ENCODE assay signal across 11 cellular contexts in the genomic region with DNA sequence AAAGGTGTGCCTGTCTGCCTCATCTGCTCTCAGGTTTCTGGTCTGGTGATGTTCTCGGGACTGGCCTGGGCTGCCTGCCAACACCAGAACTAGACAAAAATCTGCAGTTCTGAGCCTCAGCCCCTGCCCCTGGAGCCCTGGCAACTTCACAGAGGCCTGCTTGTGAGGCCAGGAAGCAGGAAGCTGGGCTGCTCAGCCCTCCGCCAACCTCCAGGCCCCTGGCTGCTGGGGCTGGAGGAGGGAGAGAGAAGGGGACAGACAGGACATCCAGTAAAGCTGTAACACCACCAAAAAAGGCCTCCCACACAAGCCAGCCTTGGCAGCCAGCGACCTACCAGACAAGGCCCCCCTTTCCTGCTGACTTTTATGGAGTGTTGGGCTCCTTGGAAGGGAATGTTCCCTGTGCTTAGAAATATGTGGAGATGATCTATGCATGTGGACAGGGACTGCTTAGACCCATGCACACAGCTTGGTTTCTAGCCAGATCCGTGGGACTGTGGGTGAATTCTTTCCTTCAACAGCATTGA.
A peak's percentile ranks its signal among the peaks of the same experiment; 100 is the strongest.
DNase-seq lines count a peak whose midpoint lies in the region; ATAC-seq, FAIRE-seq and TF ChIP-seq lines count a peak whose summit lies in the region.
"Had no signal": no experiment of that assay in that cellular context is flagged by ENCODE, and none has a peak within 500 bp of the region (broad histone marks: within the 10 kb centered on the region; RNA-seq: fewer than 3 reads in every experiment).

No MANE protein-coding gene starts in this region.

- no peak overlapping the region for H3K27ac ChIP-seq in H9 (ENCODE audit: insufficient read length, low read depth, low read length)
- H3K27ac ChIP-seq in body of pancreas: peak overlapping the region; percentile 2 to 66 (median 55)
- H3K27ac ChIP-seq in keratinocyte (ENCODE audit: control insufficient read depth, insufficient read depth, low read length): peak overlapping the region; percentile 27
- peak overlapping the region; percentile 71 for H3K27ac ChIP-seq in smooth muscle cell (ENCODE audit: low read depth)
- H3K27ac ChIP-seq in effector memory CD4-positive, alpha-beta T cell (ENCODE audit: insufficient read depth, low read length, poor library complexity, severe bottlenecking): no peak overlapping the region

- H3K9me3 Mint-ChIP-seq in H9: no peaks in the 10 kb centered on the region
- H3K9me3 Mint-ChIP-seq in activated naive CD4-positive, alpha-beta T cell treated with anti-CD3 and anti-CD28 coated beads, Interleukin-2, amount 10 ng/mL, durations not matched to agents 7 days and 5 days: no peaks in the 10 kb centered on the region
- H3K9me3 Mint-ChIP-seq: activated naive CD8-positive, alpha-beta T cell treated with anti-CD3 and anti-CD28 coated beads, Interleukin-2, amount 50 U/mL, for 24 hours; T-helper 2 cell treated with Interferon-gamma antibody and Interleukin-4, amounts not matched to agents 5 μg/mL and 100 μg/mL, for 36 hours had no signal

- H3K9me1 ChIP-seq in keratinocyte (ENCODE audit: control insufficient read depth, extremely low read depth, insufficient read depth, low read length): peaks cover 2% of the 10 kb centered on the region

- no peaks in the 10 kb centered on the region for H3K36me3 Mint-ChIP-seq in H9 (ENCODE audit: insufficient read depth in 1 of 3, low read depth in 3 of 3)
- H3K36me3 Mint-ChIP-seq in activated naive CD4-positive, alpha-beta T cell treated with anti-CD3 and anti-CD28 coated beads, Interleukin-2, amount 10 ng/mL, durations not matched to agents 7 days and 5 days: peaks cover 26% of the 10 kb centered on the region

- no peaks in the 10 kb centered on the region for H3K23me2 ChIP-seq in H9 (ENCODE audit: insufficient read length, low read depth, low read length, poor library complexity, severe bottlenecking)

- H3K4me1 ChIP-seq in H9 (ENCODE audit: insufficient read depth, low read length) (peaks cover 6% of the 10 kb centered on the region; the same call in 1 of the 2 replicates), body of pancreas (peaks cover 34% of the 10 kb centered on the region), keratinocyte (ENCODE audit: control insufficient read depth, extremely low read depth, insufficient read depth, low read length) (peaks cover 22% of the 10 kb centered on the region), smooth muscle cell (ENCODE audit: low read depth) (peaks cover 5% of the 10 kb centered on the region)
- H3K4me1 ChIP-seq in effector memory CD4-positive, alpha-beta T cell (ENCODE audit: control insufficient read depth, insufficient read depth, low read length, poor library complexity, severe bottlenecking): peaks cover 5% of the 10 kb centered on the region

- H3K9ac ChIP-seq in H9 (ENCODE audit: extremely low read depth, insufficient read length, low read length) (no peak overlapping the region), keratinocyte (ENCODE audit: control insufficient read depth, extremely low read depth, insufficient read depth, low read length) (no peak overlapping the region), smooth muscle cell (ENCODE audit: low read depth) (no peak overlapping the region)

- CTCF ChIA-PET in activated naive CD4-positive, alpha-beta T cell treated with anti-CD3 and anti-CD28 coated beads, Interleukin-2, amount 10 ng/mL, durations not matched to agents 7 days and 5 days (lab: Charles Lee): no interaction called here

- H3K27ac Mint-ChIP-seq in H9: peak overlapping the region in 1 of 3 experiments; percentile 28; a peak in 2 of 7 replicates
- no peak overlapping the region for H3K27ac Mint-ChIP-seq in activated naive CD4-positive, alpha-beta T cell treated with anti-CD3 and anti-CD28 coated beads, Interleukin-2, amount 10 ng/mL, durations not matched to agents 7 days and 5 days
- H3K27ac Mint-ChIP-seq: activated naive CD8-positive, alpha-beta T cell treated with anti-CD3 and anti-CD28 coated beads, Interleukin-2, amount 50 U/mL, for 24 hours had no signal

- no peaks in the 10 kb centered on the region for H3K27me3 ChIP-seq in H9 (ENCODE audit: insufficient read depth, low read length)
- H3K27me3 ChIP-seq in body of pancreas: no peaks in the 10 kb centered on the region
- no peaks in the 10 kb centered on the region for H3K27me3 ChIP-seq in keratinocyte (ENCODE audit: control insufficient read depth, extremely low read depth, insufficient read depth, low read length)
- no peaks in the 10 kb centered on the region for H3K27me3 ChIP-seq in smooth muscle cell (ENCODE audit: low read depth)
- no peaks in the 10 kb centered on the region for H3K27me3 ChIP-seq in effector memory CD4-positive, alpha-beta T cell (replicated peaks; ENCODE audit: control insufficient read depth, insufficient read depth, low read length, poor library complexity, severe bottlenecking)

- intact Hi-C loops in body of pancreas (cut with DNase I): no loop called here

- H2BK12ac ChIP-seq in H9 (ENCODE audit: insufficient read length, low read depth, low read length): no peak overlapping the region

- H3K36me3 ChIP-seq in body of pancreas (replicated peaks in 1 of 2; ENCODE audit: insufficient read depth in 1 of 2, low read depth in 2 of 2) (no peaks in the 10 kb centered on the region), keratinocyte (ENCODE audit: control insufficient read depth in 2 of 2, extremely low read depth in 1 of 2, insufficient read depth in 2 of 2, low read length in 2 of 2) (no peaks in the 10 kb centered on the region), smooth muscle cell (ENCODE audit: low read depth) (no peaks in the 10 kb centered on the region)
- H3K36me3 ChIP-seq in effector memory CD4-positive, alpha-beta T cell (ENCODE audit: control insufficient read depth, insufficient read depth, low read length): no peaks in the 10 kb centered on the region

- H3K23ac ChIP-seq in H9 (ENCODE audit: insufficient read length, low read depth, low read length): no peak overlapping the region

- no peak overlapping the region for H2BK120ac ChIP-seq in H9 (ENCODE audit: low read depth, low read length, poor library complexity, severe bottlenecking)

- WGBS in H9 (ENCODE audit: extremely low coverage, insufficient read length, low lambda C conversion rate): no CpG with 5 or more reads among the region's 4 CpGs
- WGBS in body of pancreas, 2 donors: 50 to 61% methylated on average over 2 to 4 of the region's 4 CpGs
- WGBS in smooth muscle cell (ENCODE audit: low lambda C conversion rate): 26% methylated on average over 4 of the region's 4 CpGs

- H3K14ac ChIP-seq in H9 (ENCODE audit: insufficient read depth, low read length): peak overlapping the region; percentile 13; the same call in 1 of the 2 replicates

- TF ChIP-seq CTCF in H9 (conservative IDR thresholded peaks at IDR 0.05) (no peak), body of pancreas (IDR thresholded peaks at IDR 0.05) (no peak), keratinocyte (optimal IDR thresholded peaks at IDR 0.05 in 1 of 3, IDR thresholded peaks at IDR 0.05 in 1 of 3, conservative IDR thresholded peaks at IDR 0.05 in 1 of 3; ENCODE audit: extremely low read depth in 1 of 3, insufficient read depth in 2 of 3, low read length in 3 of 3) (no peak), smooth muscle cell (IDR thresholded peaks at IDR 0.05; ENCODE audit: borderline replicate concordance, insufficient read depth, poor library complexity, severe bottlenecking) (no peak)

- H4K20me1 ChIP-seq in H9 (ENCODE audit: control insufficient read depth, insufficient read depth, insufficient read length): no peaks in the 10 kb centered on the region
- H4K20me1 ChIP-seq in keratinocyte (ENCODE audit: control insufficient read depth, extremely low read depth, insufficient read depth, low read length): no peaks in the 10 kb centered on the region
- peaks cover 81% of the 10 kb centered on the region for H4K20me1 ChIP-seq in smooth muscle cell (ENCODE audit: low read depth)

- H3K4me1 Mint-ChIP-seq in H9: peaks cover 44 to 50% of the 10 kb centered on the region in 2 experiments
- peaks cover 47% of the 10 kb centered on the region for H3K4me1 Mint-ChIP-seq in activated naive CD4-positive, alpha-beta T cell treated with anti-CD3 and anti-CD28 coated beads, Interleukin-2, amount 10 ng/mL, durations not matched to agents 7 days and 5 days

- H3F3A ChIP-seq in smooth muscle cell (ENCODE audit: low read depth): peaks cover 7% of the 10 kb centered on the region

- H3T11ph ChIP-seq in H9 (ENCODE audit: low read length): no peak overlapping the region

- no peak for FAIRE-seq in keratinocyte (lab: Jason Lieb, UNC)

- H3K4me3 Mint-ChIP-seq in H9: no peak overlapping the region
- H3K4me3 Mint-ChIP-seq in activated naive CD4-positive, alpha-beta T cell treated with anti-CD3 and anti-CD28 coated beads, Interleukin-2, amount 10 ng/mL, durations not matched to agents 7 days and 5 days: no peak overlapping the region
- H3K4me3 Mint-ChIP-seq: activated naive CD8-positive, alpha-beta T cell treated with anti-CD3 and anti-CD28 coated beads, Interleukin-2, amount 50 U/mL, for 24 hours; T-helper 2 cell treated with Interferon-gamma antibody and Interleukin-4, amounts not matched to agents 5 μg/mL and 100 μg/mL, for 36 hours had no signal

- H4K5ac ChIP-seq in H9 (ENCODE audit: insufficient read length, low read depth, low read length): no peak overlapping the region

- dilution Hi-C loops in keratinocyte (cut with MboI; ENCODE audit: extremely low pct_ligation_motif_present, low sequenced_read_pairs): no loop called here

- H3K4me2 ChIP-seq in H9 (ENCODE audit: insufficient read depth, insufficient read length, low read length): no peak overlapping the region
- H3K4me2 ChIP-seq in keratinocyte (ENCODE audit: control insufficient read depth, extremely low read depth, insufficient read depth, low read depth, low read length): no peak overlapping the region
- peak overlapping the region; percentile 54 for H3K4me2 ChIP-seq in smooth muscle cell

- H3K4me3 ChIP-seq in body of pancreas: no peak overlapping the region
- no peak overlapping the region for H3K4me3 ChIP-seq in keratinocyte (ENCODE audit: control insufficient read depth in 2 of 3, extremely low read depth in 1 of 3, insufficient read depth in 2 of 3, low read depth in 1 of 3, low read length in 3 of 3)
- H3K4me3 ChIP-seq in smooth muscle cell: no peak overlapping the region
- H3K4me3 ChIP-seq in effector memory CD4-positive, alpha-beta T cell (ENCODE audit: insufficient read depth, low read depth, low read length, poor library complexity, severe bottlenecking): no peak overlapping the region

- ATAC-seq in body of pancreas (peak; percentile 41), GM21390 (IDR thresholded peaks at IDR 0.05; ENCODE audit: unreplicated experiment) (no peak)
- ATAC-seq: activated naive CD8-positive, alpha-beta T cell treated with anti-CD3 and anti-CD28 coated beads, Interleukin-2, amount 50 U/mL, for 24 hours had no signal

- H2BK20ac ChIP-seq in H9 (ENCODE audit: low read depth, low read length, poor library complexity, severe bottlenecking): no peak overlapping the region

- no peak overlapping the region for H2BK5ac ChIP-seq in H9 (ENCODE audit: insufficient read length, low read length)

- H2BK15ac ChIP-seq in H9 (ENCODE audit: low read depth, low read length): no peak overlapping the region

- H3K27me3 Mint-ChIP-seq in H9 (ENCODE audit: low read depth): no peaks in the 10 kb centered on the region
- no peaks in the 10 kb centered on the region for H3K27me3 Mint-ChIP-seq in activated naive CD4-positive, alpha-beta T cell treated with anti-CD3 and anti-CD28 coated beads, Interleukin-2, amount 10 ng/mL, durations not matched to agents 7 days and 5 days
- H3K27me3 Mint-ChIP-seq: activated naive CD8-positive, alpha-beta T cell treated with anti-CD3 and anti-CD28 coated beads, Interleukin-2, amount 50 U/mL, for 24 hours had no signal

- no peak overlapping the region for H3K4ac ChIP-seq in H9 (ENCODE audit: low read depth, low read length)

- H3K79me1 ChIP-seq in H9 (ENCODE audit: insufficient read depth, low read depth, low read length, poor library complexity, severe bottlenecking): no peaks in the 10 kb centered on the region

- H3K56ac ChIP-seq in H9 (ENCODE audit: insufficient read length, low read depth, low read length): no peak overlapping the region

- H3K18ac ChIP-seq in H9 (ENCODE audit: insufficient read length, low read depth, low read length): no peak overlapping the region

- H3K9me3 ChIP-seq in H9 (ENCODE audit: control insufficient read depth, low read depth, low read length) (no peaks in the 10 kb centered on the region), body of pancreas (no peaks in the 10 kb centered on the region), keratinocyte (ENCODE audit: control insufficient read depth, low read depth, low read length) (no peaks in the 10 kb centered on the region), smooth muscle cell (replicated peaks; ENCODE audit: low read depth) (no peaks in the 10 kb centered on the region)
- no peaks in the 10 kb centered on the region for H3K9me3 ChIP-seq in effector memory CD4-positive, alpha-beta T cell (ENCODE audit: control insufficient read depth, low read length)

- H4K8ac ChIP-seq in H9 (replicated peaks; ENCODE audit: insufficient read length, low read depth, low read length): no peak overlapping the region

- H2AFZ ChIP-seq in H9 (ENCODE audit: low read length) (no peak overlapping the region), keratinocyte (ENCODE audit: control insufficient read depth, low read length) (no peak overlapping the region), smooth muscle cell (ENCODE audit: low read depth) (no peak overlapping the region)

- no peak for DNase-seq in H9
- peak; percentile 21 to 57 (median 39) for DNase-seq in body of pancreas
- DNase-seq in keratinocyte (ENCODE audit: low read depth, low spot score): no peak
- DNase-seq in smooth muscle cell (lab: John Stamatoyannopoulos, UW; ENCODE audit: unreplicated experiment): peak; percentile 14
- DNase-seq in effector memory CD4-positive, alpha-beta T cell: no peak
- DNase-seq in NOMO-1 treated with dmso at 0.1 percent for 144 hours (lab: John Stamatoyannopoulos, UW; ENCODE audit: unreplicated experiment): no peak
- DNase-seq in activated naive CD4-positive, alpha-beta T cell treated with anti-CD3 and anti-CD28 coated beads, Interleukin-2, amount 10 ng/mL, durations not matched to agents 7 days and 5 days: no peak
- DNase-seq: activated naive CD8-positive, alpha-beta T cell treated with anti-CD3 and anti-CD28 coated beads, Interleukin-2, amount 50 U/mL, for 24 hours; NCI-H1048 had no signal

- TF ChIP-seq POLR2A in body of pancreas (IDR thresholded peaks at IDR 0.05): no peak

- H3K79me2 ChIP-seq in H9 (ENCODE audit: insufficient read depth, low read length): no peaks in the 10 kb centered on the region
- no peaks in the 10 kb centered on the region for H3K79me2 ChIP-seq in keratinocyte (ENCODE audit: control insufficient read depth, insufficient read depth, low read length)
- H3K79me2 ChIP-seq in smooth muscle cell (ENCODE audit: low read depth): peaks cover 6% of the 10 kb centered on the region

- no peak overlapping the region for H4K91ac ChIP-seq in H9 (ENCODE audit: insufficient read length, low read depth, low read length)

- no peak overlapping the region for H2AK5ac ChIP-seq in H9 (ENCODE audit: insufficient read length, low read length)

Comparison
In these comparisons a context has a peak if more than half of its experiments do, and no peak if none do; other contexts are left out.
1. DNase-seq: peak in body of pancreas (4 of 4) and smooth muscle cell (single experiment); none in H9 (single experiment), keratinocyte (single experiment), effector memory CD4-positive, alpha-beta T cell (0 of 3), NOMO-1 treated with dmso at 0.1 percent for 144 hours (single experiment) and activated naive CD4-positive, alpha-beta T cell treated with anti-CD3 and anti-CD28 coated beads, Interleukin-2, amount 10 ng/mL, durations not matched to agents 7 days and 5 days (single experiment).
2. H3K27ac ChIP-seq: peak in body of pancreas (4 of 4), keratinocyte (single experiment) and smooth muscle cell (single experiment); none in H9 (single experiment) and effector memory CD4-positive, alpha-beta T cell (single experiment).